ENCODE assay signal across 8 cellular contexts in genomic region chr3:52238193-52238760, GRCh38. TPM values are rescaled to one million over a fixed set of nuclear protein-coding genes. Genes with fewer than 3 reads are reported as not detected.
DNase-seq lines count a peak whose midpoint lies in the region; ATAC-seq and TF ChIP-seq lines count a peak whose summit lies in the region.

No MANE protein-coding gene starts in this region.

- peaks cover 41% of the 10 kb centered on the region for H3K36me3 Mint-ChIP-seq in activated T-helper 2 cell treated with anti-CD3 and anti-CD28 coated beads, Interferon-gamma antibody, Interleukin-2, Interleukin-4, amounts not matched to agents 10 μg/mL and 5 μg/mL and 100 μg/mL, durations not matched to agents 14 hours and 24 hours and 36 hours (ENCODE audit: low read depth)

- H3K9me3 Mint-ChIP-seq in activated T-helper 2 cell treated with anti-CD3 and anti-CD28 coated beads, Interferon-gamma antibody, Interleukin-2, Interleukin-4, amounts not matched to agents 10 μg/mL and 5 μg/mL and 100 μg/mL, durations not matched to agents 14 hours and 24 hours and 36 hours = no peaks in the 10 kb centered on the region

- H3K9me3 ChIP-seq in iPS-20b (ENCODE audit: insufficient read depth, low read depth, low read length) = no peaks in the 10 kb centered on the region
- H3K9me3 ChIP-seq in stomach = no peaks in the 10 kb centered on the region

- H3K9ac ChIP-seq in iPS-20b (ENCODE audit: low read depth, low read length) = peak overlapping the region; percentile 88; the same call in 1 of the 2 replicates

- no peak for TF ChIP-seq POLR2A in stomach (IDR thresholded peaks at IDR 0.05)

- no peak overlapping the region for H3K27ac ChIP-seq in iPS-20b (ENCODE audit: low read length)
- H3K27ac ChIP-seq in stomach = peak overlapping the region; percentile 92 to 93 (median 93)

- peaks cover 47% of the 10 kb centered on the region for H3K4me1 Mint-ChIP-seq in activated T-helper 2 cell treated with anti-CD3 and anti-CD28 coated beads, Interferon-gamma antibody, Interleukin-2, Interleukin-4, amounts not matched to agents 10 μg/mL and 5 μg/mL and 100 μg/mL, durations not matched to agents 14 hours and 24 hours and 36 hours (ENCODE audit: low read depth)

- peaks cover 1% of the 10 kb centered on the region; the same call in 1 of the 2 replicates for H3K27me3 ChIP-seq in iPS-20b (ENCODE audit: insufficient read depth, low read length)
- H3K27me3 ChIP-seq in stomach = no peaks in the 10 kb centered on the region

- H3K27ac Mint-ChIP-seq in activated T-helper 2 cell treated with anti-CD3 and anti-CD28 coated beads, Interferon-gamma antibody, Interleukin-2, Interleukin-4, amounts not matched to agents 10 μg/mL and 5 μg/mL and 100 μg/mL, durations not matched to agents 14 hours and 24 hours and 36 hours = peak overlapping the region; percentile 86

- H3K4me3 ChIP-seq in iPS-20b (ENCODE audit: low read length) = peak overlapping the region; percentile 82
- H3K4me3 ChIP-seq in stomach = peak overlapping the region; percentile 81 to 94 (median 94)

- H3K4me3 Mint-ChIP-seq in activated T-helper 2 cell treated with anti-CD3 and anti-CD28 coated beads, Interferon-gamma antibody, Interleukin-2, Interleukin-4, amounts not matched to agents 10 μg/mL and 5 μg/mL and 100 μg/mL, durations not matched to agents 14 hours and 24 hours and 36 hours (ENCODE audit: low read depth) = peak overlapping the region; percentile 96

- DNase-seq in ELR (ENCODE audit: low read depth) (peak; percentile 25), stomach (no peak), NCI-H748 treated with DMSO at 0.1 percent for 48 hours (lab: John Stamatoyannopoulos, UW) (no peak)
- DNase-seq in activated T-helper 2 cell treated with anti-CD3 and anti-CD28 coated beads, Interferon-gamma antibody, Interleukin-2, Interleukin-4, amounts not matched to agents 10 μg/mL and 5 μg/mL and 100 μg/mL, durations not matched to agents 14 hours and 24 hours and 36 hours (ENCODE audit: low spot score) = no peak

- peaks cover 31% of the 10 kb centered on the region for H3K4me1 ChIP-seq in iPS-20b (ENCODE audit: insufficient read depth, low read length)
- peaks cover 42 to 64% (median 57%) of the 10 kb centered on the region in 4 donors for H3K4me1 ChIP-seq in stomach

- no peak for TF ChIP-seq CTCF in stomach (IDR thresholded peaks at IDR 0.05)

- WGBS in stomach, 5 donors = 12 to 26% (median 19%) methylated on average over 10 to 11 of the region's 11 CpGs

- H3K27me3 Mint-ChIP-seq in activated T-helper 2 cell treated with anti-CD3 and anti-CD28 coated beads, Interferon-gamma antibody, Interleukin-2, Interleukin-4, amounts not matched to agents 10 μg/mL and 5 μg/mL and 100 μg/mL, durations not matched to agents 14 hours and 24 hours and 36 hours (ENCODE audit: low read depth) = no peaks in the 10 kb centered on the region

- ATAC-seq in HG03066 (IDR thresholded peaks at IDR 0.05; ENCODE audit: low read depth, unreplicated experiment) (peak; percentile 17), GM19328 (IDR thresholded peaks at IDR 0.05; ENCODE audit: unreplicated experiment) (no peak), GM18519 (IDR thresholded peaks at IDR 0.05; ENCODE audit: low FRiP score, unreplicated experiment) (no peak)

- intact Hi-C loops in activated T-helper 2 cell treated with anti-CD3 and anti-CD28 coated beads, Interferon-gamma antibody, Interleukin-2, Interleukin-4, amounts not matched to agents 10 μg/mL and 5 μg/mL and 100 μg/mL, durations not matched to agents 14 hours and 24 hours and 36 hours (cut with micrococcal nuclease) = loop anchor here (1.0 kb wide), 1 partner anchor 8 kb away; no protein-coding TSS in a partner anchor
- intact Hi-C loops in stomach (cut with DNase I; ENCODE audit: low total_unique reads) = no loop called here

- H3K36me3 ChIP-seq in iPS-20b (ENCODE audit: insufficient read depth, low read depth, low read length) = 0 out of 2 replicates have a peak, but pooled peaks cover 3% of the 10 kb centered on the region
- peaks cover 9 to 19% (median 15%) of the 10 kb centered on the region in 4 donors for H3K36me3 ChIP-seq in stomach

- TF ChIP-seq EP300 in stomach (IDR thresholded peaks at IDR 0.05) = no peak

RNA-seq across cellular contexts. Expression of gene TWF2, which starts 0.7 kb away (rescaled TPM):
- total RNA-seq in activated T-helper 2 cell treated with anti-CD3 and anti-CD28 coated beads, Interferon-gamma antibody, Interleukin-2, Interleukin-4, amounts not matched to agents 10 μg/mL and 5 μg/mL and 100 μg/mL, durations not matched to agents 14 hours and 24 hours and 36 hours = 89.7 and 91.1 TPM in 2 replicates
- 100 to 1,000 TPM in 1 of 5 donors, 10 to 100 TPM in 4; 18.7 to 237 (median 39.1) TPM for total RNA-seq in stomach
- polyA plus RNA-seq in stomach = 10 to 100 TPM; 37.5 to 58.7 (median 40.8) TPM

RNA-seq across cellular contexts. Expression of gene PPM1M, which starts 7.3 kb away (rescaled TPM):
- 44.7 and 46.4 TPM in 2 replicates for total RNA-seq in activated T-helper 2 cell treated with anti-CD3 and anti-CD28 coated beads, Interferon-gamma antibody, Interleukin-2, Interleukin-4, amounts not matched to agents 10 μg/mL and 5 μg/mL and 100 μg/mL, durations not matched to agents 14 hours and 24 hours and 36 hours
- 10 to 100 TPM in 3 of 5 donors, 1 to 10 TPM in 2; 7.9 to 44.9 (median 11.0) TPM for total RNA-seq in stomach
- 10 to 100 TPM; 16.4 to 25.7 (median 19.8) TPM for polyA plus RNA-seq in stomach

RNA-seq across cellular contexts. Expression of gene TLR9, which starts 12.8 kb away (rescaled TPM):
- total RNA-seq in activated T-helper 2 cell treated with anti-CD3 and anti-CD28 coated beads, Interferon-gamma antibody, Interleukin-2, Interleukin-4, amounts not matched to agents 10 μg/mL and 5 μg/mL and 100 μg/mL, durations not matched to agents 14 hours and 24 hours and 36 hours = 0.32 and 0.50 TPM in 2 replicates
- not detected for total RNA-seq in stomach
- polyA plus RNA-seq in stomach = under 1 TPM in 1 of 3 donors, not detected in 2; 0.18 TPM

RNA-seq across cellular contexts. Expression of gene WDR82, which starts 40.2 kb away (rescaled TPM):
- 101 and 103 TPM in 2 replicates for total RNA-seq in activated T-helper 2 cell treated with anti-CD3 and anti-CD28 coated beads, Interferon-gamma antibody, Interleukin-2, Interleukin-4, amounts not matched to agents 10 μg/mL and 5 μg/mL and 100 μg/mL, durations not matched to agents 14 hours and 24 hours and 36 hours
- total RNA-seq in stomach = 10 to 100 TPM in 4 of 5 donors, 1 to 10 TPM in 1; 8.2 to 64.8 (median 30.4) TPM
- 10 to 100 TPM; 20.6 to 28.7 (median 28.0) TPM for polyA plus RNA-seq in stomach

RNA-seq across cellular contexts. Expression of gene ALAS1, which starts 40.3 kb away (rescaled TPM):
- 117 and 123 TPM in 2 replicates for total RNA-seq in activated T-helper 2 cell treated with anti-CD3 and anti-CD28 coated beads, Interferon-gamma antibody, Interleukin-2, Interleukin-4, amounts not matched to agents 10 μg/mL and 5 μg/mL and 100 μg/mL, durations not matched to agents 14 hours and 24 hours and 36 hours
- total RNA-seq in stomach = 10 to 100 TPM; 19.6 to 75.3 (median 33.4) TPM
- polyA plus RNA-seq in stomach = 10 to 100 TPM; 35.6 to 59.1 (median 42.7) TPM
